8 cellular contexts compared by ENCODE assay signal in the genomic region with DNA sequence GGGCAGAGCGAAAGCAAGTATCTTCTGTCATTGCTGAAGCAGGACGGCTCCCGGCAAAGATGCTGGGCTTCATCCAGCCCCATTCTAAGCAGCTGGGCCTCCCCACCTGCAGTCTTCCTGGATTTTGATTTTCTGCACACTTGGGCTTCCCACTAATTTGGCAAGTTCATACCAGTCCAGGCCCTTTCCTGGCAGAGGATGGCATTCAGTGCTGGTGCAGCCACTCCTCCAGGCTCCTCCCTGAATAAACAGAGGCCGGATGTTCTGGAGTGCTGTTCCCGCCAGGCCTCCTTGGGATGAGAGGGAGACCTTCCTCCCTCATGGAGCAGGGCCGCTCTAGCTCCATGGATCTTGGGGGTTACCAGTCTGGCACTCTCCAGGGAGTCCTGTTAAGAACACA. TPM values are rescaled to one million over a fixed set of nuclear protein-coding genes. Genes with fewer than 3 reads are reported as not detected.
DNase-seq lines count a peak whose midpoint lies in the region; ATAC-seq, FAIRE-seq and TF ChIP-seq lines count a peak whose summit lies in the region.

No MANE protein-coding gene starts in this region.

- H3K79me2 ChIP-seq in osteoblast (ENCODE audit: insufficient read depth, low read length): peaks cover 81% of the 10 kb centered on the region

- no peak for TF ChIP-seq CTCF in CD4-positive, alpha-beta T cell (IDR thresholded peaks at IDR 0.05)
- TF ChIP-seq CTCF in osteoblast (IDR thresholded peaks at IDR 0.05; ENCODE audit: extremely low read depth, low read depth, low read length): no peak
- TF ChIP-seq CTCF in D721Med (IDR thresholded peaks at IDR 0.05; ENCODE audit: insufficient read depth, missing control alignments): no peak
- TF ChIP-seq CTCF in CD14-positive monocyte (IDR thresholded peaks at IDR 0.05): no peak

- H3K9me3 ChIP-seq in CD4-positive, alpha-beta T cell (ENCODE audit: control insufficient read depth, low read length): no peaks in the 10 kb centered on the region
- H3K9me3 ChIP-seq in osteoblast (ENCODE audit: low read depth, low read length): no peaks in the 10 kb centered on the region

- H3K4me1 Mint-ChIP-seq in CD4-positive, alpha-beta T cell (ENCODE audit: low read depth): peaks cover 72% of the 10 kb centered on the region
- H3K4me1 Mint-ChIP-seq in CD14-positive monocyte: peaks cover 36% of the 10 kb centered on the region

- no peak for FAIRE-seq in D721Med (lab: Jason Lieb, UNC)

- peaks cover 11% of the 10 kb centered on the region for H3K36me3 ChIP-seq in osteoblast (ENCODE audit: insufficient read depth, low read length)

- H2AFZ ChIP-seq in osteoblast (ENCODE audit: low read length): no peak overlapping the region

- ATAC-seq in CD4-positive, alpha-beta T cell (ENCODE audit: poor library complexity): no peak
- no peak for ATAC-seq in HG03108 (IDR thresholded peaks at IDR 0.05; ENCODE audit: unreplicated experiment)

- CTCF ChIA-PET in CD4-positive, alpha-beta T cell (lab: Charles Lee): interaction anchor here (1.3 to 2.5 kb wide), 4 partner anchors 12 to 111 kb away, joined by 4 to 9 read pairs (median 4); partner anchors contain the start of gene RGS10

- peaks cover 73% of the 10 kb centered on the region for H4K20me1 ChIP-seq in osteoblast (ENCODE audit: insufficient read depth, low read length)

- H3K27me3 Mint-ChIP-seq in CD4-positive, alpha-beta T cell: no peaks in the 10 kb centered on the region
- H3K27me3 Mint-ChIP-seq in CD14-positive monocyte (ENCODE audit: low read depth in 3 of 3): peaks cover 27 to 33% (median 31%) of the 10 kb centered on the region in 3 donors

- H3K9me3 Mint-ChIP-seq in CD4-positive, alpha-beta T cell: no peaks in the 10 kb centered on the region
- peaks cover 0 to 3% (median 0%) of the 10 kb centered on the region in 7 donors for H3K9me3 Mint-ChIP-seq in CD14-positive monocyte

- peak overlapping the region; percentile 7 for H3K4me3 ChIP-seq in osteoblast (ENCODE audit: insufficient read depth, low read length)

- peak overlapping the region; percentile 94 for H3K4me2 ChIP-seq in osteoblast (ENCODE audit: insufficient read depth, low read length)

- H3K27ac Mint-ChIP-seq in CD4-positive, alpha-beta T cell: peak overlapping the region; percentile 92
- peak overlapping the region in 1 of 7 donors; percentile 8 for H3K27ac Mint-ChIP-seq in CD14-positive monocyte

- peaks cover 41% of the 10 kb centered on the region for H3K36me3 Mint-ChIP-seq in CD4-positive, alpha-beta T cell (ENCODE audit: low read depth)
- peaks cover 18 to 22% of the 10 kb centered on the region in 2 donors for H3K36me3 Mint-ChIP-seq in CD14-positive monocyte

- POLR2A ChIA-PET in CD4-positive, alpha-beta T cell (lab: Charles Lee): interaction anchor here (0.9 to 4.0 kb wide), 10 partner anchors 9 to 218 kb away, joined by 3 to 42 read pairs (median 4); partner anchors contain the start of genes INPP5F, MCMBP and RGS10

- H3K4me1 ChIP-seq in osteoblast (ENCODE audit: insufficient read depth, low read length): peaks cover 68% of the 10 kb centered on the region

- H3K4me3 Mint-ChIP-seq in CD4-positive, alpha-beta T cell: peak overlapping the region; percentile 91
- H3K4me3 Mint-ChIP-seq in CD14-positive monocyte: peak overlapping the region in 1 of 2 donors; percentile 14

- intact Hi-C loops in CD4-positive, alpha-beta T cell (cut with DNase I, micrococcal nuclease): loop anchor here in 1 of 2 experiments (5.0 to 10.0 kb wide), 2 partner anchors 112 to 150 kb away; partner anchors contain the start of gene RGS10
- intact Hi-C loops in CD14-positive monocyte (cut with micrococcal nuclease): loop anchor here in 1 of 2 donors (5.0 kb wide), 2 partner anchors 33 to 57 kb away; partner anchors contain the start of gene TIAL1

- H3K27me3 ChIP-seq in CD4-positive, alpha-beta T cell (ENCODE audit: control insufficient read depth, insufficient read depth, low read length): no peaks in the 10 kb centered on the region
- no peaks in the 10 kb centered on the region for H3K27me3 ChIP-seq in osteoblast (ENCODE audit: insufficient read depth, low read length)

- no peak overlapping the region for H3K27ac ChIP-seq in CD4-positive, alpha-beta T cell (ENCODE audit: low read depth, low read length)
- H3K27ac ChIP-seq in osteoblast (ENCODE audit: low read depth, low read length): peak overlapping the region; percentile 74

- DNase-seq in CD4-positive, alpha-beta T cell: no peak
- DNase-seq in NCI-H2171 (lab: John Stamatoyannopoulos, UW) (peak; percentile 38), dermis blood vessel endothelial cell (peak; percentile 65), osteoblast (ENCODE audit: insufficient read length, low spot score, missing footprints) (peak; percentile 86), HK-2 (ENCODE audit: unreplicated experiment) (no peak), D721Med (ENCODE audit: insufficient read length, low spot score) (no peak), CD14-positive monocyte (ENCODE audit: low spot score) (no peak)

RNA-seq across cellular contexts. Expression of gene BAG3, which starts 3.4 kb away (rescaled TPM):
- total RNA-seq in CD4-positive, alpha-beta T cell: 10 to 100 TPM; 65.1 to 65.8 TPM
- total RNA-seq in dermis blood vessel endothelial cell: 7.5 and 15.5 TPM in 2 replicates
- total RNA-seq in osteoblast: 12.7 TPM in 2 replicates
- polyA plus RNA-seq in CD14-positive monocyte: 1 to 10 TPM; 1.0 to 2.8 TPM

RNA-seq across cellular contexts. Expression of gene TIAL1, which starts 57.8 kb away (rescaled TPM):
- total RNA-seq in CD4-positive, alpha-beta T cell: 100 to 1,000 TPM; 159 to 174 TPM
- total RNA-seq in dermis blood vessel endothelial cell (38.3 and 49.8 TPM in 2 replicates), osteoblast (53.6 TPM in 2 replicates)
- polyA plus RNA-seq in CD14-positive monocyte: 1 to 10 TPM; 6.7 to 7.2 TPM

Comparison
In these comparisons a context has a peak if more than half of its experiments do, and no peak if none do; other contexts are left out.
1. DNase-seq: peak in NCI-H2171 (single experiment), dermis blood vessel endothelial cell (single experiment) and osteoblast (single experiment); none in CD4-positive, alpha-beta T cell (0 of 10), HK-2 (single experiment), D721Med (single experiment) and CD14-positive monocyte (single experiment).